Comparison of ENCODE assay signal across 24 cellular contexts in genomic region chr4:119218093-119218492, GRCh38.
"Had no signal": no experiment of that assay in that cellular context is flagged by ENCODE, and none has a peak within 500 bp of the region (broad histone marks: within the 10 kb centered on the region; RNA-seq: fewer than 3 reads in every experiment).

No MANE protein-coding gene starts in this region.

- H3K27ac ChIP-seq: hepatocyte, left lung, neutrophil, ovary, transverse colon, vagina had no signal

- H3K4me2 ChIP-seq: hepatocyte had no signal

- H3K36me3 ChIP-seq: left lung, neutrophil, ovary had no signal

- H3K27me3 Mint-ChIP-seq: activated CD4-positive, alpha-beta memory T cell treated with anti-CD3 and anti-CD28 coated beads for 36 hours; activated CD8-positive, alpha-beta memory T cell treated with anti-CD3 and anti-CD28 coated beads, Interleukin-2, amount 10 ng/mL, durations not matched to agents 7 days and 5 days; activated naive CD4-positive, alpha-beta T cell treated with anti-CD3 and anti-CD28 coated beads, Interleukin-2, amount 10 ng/mL, durations not matched to agents 7 days and 5 days; stimulated activated naive CD8-positive, alpha-beta T cell treated with anti-CD3 and anti-CD28 coated beads, Interleukin-15, Interleukin-2, amounts not matched to agents 100 ng/mL and 50 ng/mL, for 24 hours had no signal

- ATAC-seq: activated CD8-positive, alpha-beta memory T cell treated with anti-CD3 and anti-CD28 coated beads, Interleukin-2, amount 10 ng/mL, durations not matched to agents 7 days and 5 days; left lung; right cardiac atrium had no signal

- H3K9me3 ChIP-seq: left lung, neutrophil, ovary, transverse colon, vagina had no signal

- DNase-seq: activated CD4-positive, alpha-beta memory T cell treated with anti-CD3 and anti-CD28 coated beads for 36 hours; activated CD4-positive, alpha-beta T cell treated with anti-CD3 and anti-CD28 coated beads for 48 hours; activated CD4-positive, CD25-positive, alpha-beta regulatory T cell; activated CD8-positive, alpha-beta memory T cell treated with anti-CD3 and anti-CD28 coated beads, Interleukin-2, amount 10 ng/mL, durations not matched to agents 7 days and 5 days; activated effector memory CD4-positive, alpha-beta T cell treated with anti-CD3 and anti-CD28 coated beads, Interleukin-2, amount 50 U/mL, for 16 hours; activated naive CD4-positive, alpha-beta T cell treated with anti-CD3 and anti-CD28 coated beads, Interleukin-2, amount 10 ng/mL, durations not matched to agents 7 days and 5 days; activated T-cell treated with anti-CD3 and anti-CD28 coated beads for 4 hours; dermis blood vessel endothelial cell; effector memory CD4-positive, alpha-beta T cell; foreskin melanocyte; glutamatergic neuron; immature natural killer cell; left lung; ovary; right cardiac atrium; stimulated activated CD4-positive, alpha-beta T cell treated with anti-CD3 and anti-CD28 coated beads, Interleukin-12 subunit alpha, Interleukin-12 subunit beta, amount 100 ng/mL, for 4 hours; substantia nigra; transverse colon had no signal

- H3K27me3 ChIP-seq: hepatocyte, left lung, ovary, transverse colon, vagina had no signal

- H2AFZ ChIP-seq: hepatocyte had no signal

- H3K4me3 ChIP-seq: hepatocyte, left lung, ovary, transverse colon, vagina had no signal

- H3K4me3 Mint-ChIP-seq: activated CD4-positive, alpha-beta memory T cell treated with anti-CD3 and anti-CD28 coated beads for 36 hours; activated CD8-positive, alpha-beta memory T cell treated with anti-CD3 and anti-CD28 coated beads, Interleukin-2, amount 10 ng/mL, durations not matched to agents 7 days and 5 days; activated naive CD4-positive, alpha-beta T cell treated with anti-CD3 and anti-CD28 coated beads, Interleukin-2, amount 10 ng/mL, durations not matched to agents 7 days and 5 days; immature natural killer cell; nephron; stimulated activated naive CD8-positive, alpha-beta T cell treated with anti-CD3 and anti-CD28 coated beads, Interleukin-15, Interleukin-2, amounts not matched to agents 100 ng/mL and 50 ng/mL, for 24 hours; T-helper 1 cell treated with Interleukin-12 subunit alpha and Interleukin-12 subunit beta and Interleukin-4 antibody, amounts not matched to agents 30 μg/mL and 1 μg/mL, for 36 hours had no signal

- H3K27ac Mint-ChIP-seq: activated CD4-positive, alpha-beta memory T cell treated with anti-CD3 and anti-CD28 coated beads for 36 hours; activated CD8-positive, alpha-beta memory T cell treated with anti-CD3 and anti-CD28 coated beads, Interleukin-2, amount 10 ng/mL, durations not matched to agents 7 days and 5 days; activated naive CD4-positive, alpha-beta T cell treated with anti-CD3 and anti-CD28 coated beads, Interleukin-2, amount 10 ng/mL, durations not matched to agents 7 days and 5 days; immature natural killer cell; nephron; stimulated activated naive CD8-positive, alpha-beta T cell treated with anti-CD3 and anti-CD28 coated beads, Interleukin-15, Interleukin-2, amounts not matched to agents 100 ng/mL and 50 ng/mL, for 24 hours; T-helper 1 cell treated with Interleukin-12 subunit alpha and Interleukin-12 subunit beta and Interleukin-4 antibody, amounts not matched to agents 30 μg/mL and 1 μg/mL, for 36 hours had no signal

- H3K9me3 Mint-ChIP-seq: immature natural killer cell had no signal
